In genomic region chr3:185172086-185173049, GRCh38 we compare ENCODE assay signal across 33 cellular contexts. TPM values are rescaled to one million over a fixed set of nuclear protein-coding genes. Genes with fewer than 3 reads are reported as not detected.
DNase-seq lines count a peak whose midpoint lies in the region; ATAC-seq, FAIRE-seq and TF ChIP-seq lines count a peak whose summit lies in the region.
"Had no signal": no experiment of that assay in that cellular context is flagged by ENCODE, and none has a peak within 500 bp of the region (broad histone marks: within the 10 kb centered on the region; RNA-seq: fewer than 3 reads in every experiment).

No MANE protein-coding gene starts in this region.

- no peak for TF ChIP-seq RAD21 in GM12878 (IDR thresholded peaks at IDR 0.05; ENCODE audit: insufficient read depth, low read depth, low read length)

- no peak overlapping the region for H3K27ac ChIP-seq in GM12878 (ENCODE audit: control insufficient read depth, insufficient read depth)
- no peak overlapping the region for H3K27ac ChIP-seq in neural progenitor cell
- H3K27ac ChIP-seq: ascending aorta, BLaER1, cardiac muscle cell, esophagus squamous epithelium, testis had no signal

- POLR2A ChIA-PET in GM12878 (lab: Charles Lee): interaction anchor here (0.6 kb wide), 1 partner anchor 295 kb away, joined by 3 read pairs; no protein-coding TSS in a partner anchor

- peaks cover 20% of the 10 kb centered on the region for H3K4me1 Mint-ChIP-seq in neural progenitor cell

- H3K36me3 Mint-ChIP-seq in neural progenitor cell: no peaks in the 10 kb centered on the region
- H3K36me3 Mint-ChIP-seq: activated naive CD8-positive, alpha-beta T cell treated with anti-CD3 and anti-CD28 coated beads, Interleukin-2, amount 10 ng/mL, durations not matched to agents 7 days and 5 days had no signal

- H3K36me3 ChIP-seq in GM12878 (ENCODE audit: control insufficient read depth in 2 of 2, insufficient read depth in 2 of 2, low read length in 1 of 2) (no peaks in the 10 kb centered on the region), neural progenitor cell (no peaks in the 10 kb centered on the region)
- H3K36me3 ChIP-seq: ascending aorta, BLaER1, cardiac muscle cell, esophagus squamous epithelium had no signal

- no peak overlapping the region for H3K4me3 Mint-ChIP-seq in neural progenitor cell
- H3K4me3 Mint-ChIP-seq: activated naive CD8-positive, alpha-beta T cell treated with anti-CD3 and anti-CD28 coated beads, Interleukin-2, amount 10 ng/mL, durations not matched to agents 7 days and 5 days had no signal

- SMC1A ChIA-PET in GM12878 (lab: Charles Lee; ENCODE audit: uncharacterized antibody, unreplicated experiment): interaction anchor here (0.8 to 1.9 kb wide), 4 partner anchors 7 to 207 kb away, joined by 3 to 5 read pairs (median 4); no protein-coding TSS in a partner anchor

- peak; percentile 54 for DNase-seq in Ammon's horn (ENCODE audit: low spot score)
- peak; percentile 52 for DNase-seq in HT1080 (ENCODE audit: low read depth)
- peak; percentile 30 for DNase-seq in GM12878 (ENCODE audit: low read depth, low spot score)
- peak; percentile 21 for DNase-seq in neural progenitor cell (ENCODE audit: low spot score)
- no peak for DNase-seq in stimulated activated CD4-positive, alpha-beta T cell treated with anti-CD3 and anti-CD28 coated beads, Interleukin-12 subunit alpha, Interleukin-12 subunit beta, amount 100 ng/mL, for 4 hours
- DNase-seq in NCI-H526 (lab: John Stamatoyannopoulos, UW): no peak
- DNase-seq in NCI-H345 (lab: John Stamatoyannopoulos, UW): no peak
- DNase-seq in SKM-1 (lab: John Stamatoyannopoulos, UW; ENCODE audit: unreplicated experiment): no peak
- DNase-seq: activated CD4-positive, alpha-beta T cell treated with anti-CD3 and anti-CD28 coated beads for 48 hours; activated CD8-positive, alpha-beta memory T cell treated with anti-CD3 and anti-CD28 coated beads for 24 hours; activated effector memory CD4-positive, alpha-beta T cell treated with anti-CD3 and anti-CD28 coated beads, Interleukin-2, amount 50 U/mL, for 16 hours; activated naive CD8-positive, alpha-beta T cell treated with anti-CD3 and anti-CD28 coated beads, Interleukin-2, amount 10 ng/mL, durations not matched to agents 7 days and 5 days; Caco-2; cortex of kidney; esophagus squamous epithelium; foreskin melanocyte; GDM1; Kasumi-1; left cardiac atrium; mesenchymal stem cell; NCI-H1048; NCI-H1694 treated with DMSO at 0.1 percent for 48 hours; NCI-H2171; NCI-H524 treated with DMSO at 0.1 percent for 48 hours; occipital lobe; stimulated activated naive CD8-positive, alpha-beta T cell treated with anti-CD3 and anti-CD28 coated beads, Interleukin-15, Interleukin-2, amounts not matched to agents 100 U/mL and 50 U/mL, for 24 hours; T-helper 2 cell; testis had no signal

- H3F3A ChIP-seq in neural progenitor cell (ENCODE audit: low read depth): no peaks in the 10 kb centered on the region

- H3K4me3 ChIP-seq in GM12878 (no peak overlapping the region), neural progenitor cell (no peak overlapping the region)
- H3K4me3 ChIP-seq: ascending aorta, BLaER1, cardiac muscle cell, esophagus squamous epithelium, testis had no signal

- FAIRE-seq in GM12878 (lab: Jason Lieb, UNC): no peak

- H3K9me3 ChIP-seq in GM12878 (replicated peaks; ENCODE audit: control insufficient read depth, insufficient read depth, low read length): no peaks in the 10 kb centered on the region
- no peaks in the 10 kb centered on the region for H3K9me3 ChIP-seq in neural progenitor cell (ENCODE audit: low read depth)
- H3K9me3 ChIP-seq: ascending aorta, BLaER1, Caco-2, esophagus squamous epithelium, testis had no signal

- H3K9me3 Mint-ChIP-seq in neural progenitor cell: no peaks in the 10 kb centered on the region
- H3K9me3 Mint-ChIP-seq: activated naive CD8-positive, alpha-beta T cell treated with anti-CD3 and anti-CD28 coated beads, Interleukin-2, amount 10 ng/mL, durations not matched to agents 7 days and 5 days had no signal

- H2AFZ ChIP-seq in GM12878 (ENCODE audit: control insufficient read depth, low read depth, low read length) (peak overlapping the region; percentile 49), neural progenitor cell (replicated peaks) (no peak overlapping the region)

- BruUV-seq in GM12878 (replicated peaks; lab: Mats Ljungman, UMichigan): no TSS peak

- no peak for TF ChIP-seq CTCF in GM12878 (IDR thresholded peaks at IDR 0.05 in 2 of 3, conservative IDR thresholded peaks at IDR 0.05 in 1 of 3; ENCODE audit: control insufficient read depth in 2 of 3, extremely low read depth in 1 of 3, insufficient read depth in 1 of 3, low read depth in 3 of 3, low read length in 3 of 3)
- no peak for TF ChIP-seq CTCF in neural progenitor cell (IDR thresholded peaks at IDR 0.05)

- H3K27me3 Mint-ChIP-seq in neural progenitor cell (ENCODE audit: insufficient read depth, low read depth): peaks cover 6% of the 10 kb centered on the region

- H3K27me3 ChIP-seq in GM12878 (replicated peaks in 1 of 2; ENCODE audit: control insufficient read depth in 2 of 2, insufficient read depth in 2 of 2, low read length in 1 of 2): no peaks in the 10 kb centered on the region
- H3K27me3 ChIP-seq in neural progenitor cell: no peaks in the 10 kb centered on the region
- H3K27me3 ChIP-seq: ascending aorta, BLaER1, cardiac muscle cell, esophagus squamous epithelium, testis had no signal

- TF ChIP-seq EP300 in GM12878 (IDR thresholded peaks at IDR 0.05; ENCODE audit: borderline replicate concordance in 1 of 2, control insufficient read depth in 1 of 2, low read depth in 2 of 2, low read length in 2 of 2): no peak

- 49% methylated on average over 11 of the region's 11 CpGs for WGBS in GM12878 (ENCODE audit: insufficient coverage, insufficient replicate concordance, low lambda C conversion rate, missing lambda C conversion rate)

- H3K9ac ChIP-seq in GM12878 (ENCODE audit: control insufficient read depth, insufficient read depth, low read length) (no peak overlapping the region), neural progenitor cell (no peak overlapping the region)
- H3K9ac ChIP-seq: BLaER1 had no signal

- intact Hi-C loops in GM12878 (cut with micrococcal nuclease; ENCODE audit: unreplicated experiment): no loop called here

- CTCF ChIA-PET in GM12878 (lab: Yijun Ruan, JAX): interaction anchor here (0.6 to 1.9 kb wide), 3 partner anchors 44 to 136 kb away, joined by 3 to 6 read pairs (median 4); no protein-coding TSS in a partner anchor

- H3K27ac Mint-ChIP-seq in neural progenitor cell: no peak overlapping the region
- H3K27ac Mint-ChIP-seq: activated naive CD8-positive, alpha-beta T cell treated with anti-CD3 and anti-CD28 coated beads, Interleukin-2, amount 10 ng/mL, durations not matched to agents 7 days and 5 days had no signal

- H3K4me1 ChIP-seq in GM12878 (ENCODE audit: control insufficient read depth, insufficient read depth, low read length) (peaks cover 21% of the 10 kb centered on the region), neural progenitor cell (peaks cover 9% of the 10 kb centered on the region)
- H3K4me1 ChIP-seq: ascending aorta, esophagus squamous epithelium had no signal

- no peak for ATAC-seq in GM12878
- ATAC-seq: left cardiac atrium; SK-N-SH treated with all-trans-retinoic acid at 6 μM for 48 hours; stimulated activated naive CD8-positive, alpha-beta T cell treated with anti-CD3 and anti-CD28 coated beads, Interleukin-15, Interleukin-2, amounts not matched to agents 100 U/mL and 50 U/mL, for 24 hours had no signal

- H3K4me2 ChIP-seq in GM12878 (ENCODE audit: control insufficient read depth, insufficient read depth): no peak overlapping the region
- H3K4me2 ChIP-seq in neural progenitor cell: no peak overlapping the region
- H3K4me2 ChIP-seq: BLaER1 had no signal

- RAD21 ChIA-PET in GM12878 (lab: Charles Lee; ENCODE audit: unreplicated experiment): interaction anchor here (1.5 kb wide), 1 partner anchor 136 kb away, joined by 4 read pairs; no protein-coding TSS in a partner anchor

- TF ChIP-seq POLR2A in GM12878 (IDR thresholded peaks at IDR 0.05; ENCODE audit: low read depth, low read length): no peak

- H3K79me2 ChIP-seq in GM12878 (ENCODE audit: control insufficient read depth, insufficient read depth, low read length) (no peaks in the 10 kb centered on the region), neural progenitor cell (ENCODE audit: low read depth) (no peaks in the 10 kb centered on the region)

- H4K20me1 ChIP-seq in GM12878 (ENCODE audit: control insufficient read depth, insufficient read depth) (no peaks in the 10 kb centered on the region), neural progenitor cell (ENCODE audit: low read depth) (no peaks in the 10 kb centered on the region)
- H4K20me1 ChIP-seq: BLaER1 had no signal

- in situ Hi-C loops in GM12878 (cut with MboI): no loop called here

TF ChIP-seq in GM12878, 131 proteins besides CTCF, POLR2A, EP300 and RAD21 (continues in another document):
- no peak for TF ChIP-seq DPF2 (IDR thresholded peaks at IDR 0.05)
- peak; percentile 53; the same call in 1 of the 2 replicates for TF ChIP-seq SPI1 (IDR thresholded peaks at IDR 0.05; ENCODE audit: borderline replicate concordance, insufficient read depth, low read depth, low read length)
- TF ChIP-seq TCF3 (IDR thresholded peaks at IDR 0.05; ENCODE audit: borderline replicate concordance, insufficient read depth, low read depth, low read length): no peak
- no peak for TF ChIP-seq EZH2 (IDR thresholded peaks at IDR 0.05; ENCODE audit: borderline replicate concordance, control insufficient read depth, low read depth, low read length)

RNA-seq across cellular contexts. Expression of gene C3orf70, which starts 19.5 kb away (rescaled TPM):
- 1.7 and 2.6 TPM in 2 replicates for total RNA-seq in HT1080 (2014; rRNA removed; shearing (Covaris generic))
- 2.5 and 2.6 TPM in 2 replicates for polyA plus RNA-seq in HT1080 (2015; cell fraction: cytosol; rRNA removed)
- polyA plus RNA-seq in HT1080 (2015; cell fraction: nucleus; rRNA removed): 1.8 and 2.1 TPM in 2 replicates
- not detected in 2 replicates for total RNA-seq in GM12878 (2013; cell fraction: nucleolus; rRNA removed)
- not detected in 2 replicates for total RNA-seq in GM12878 (2014; rRNA removed)
- total RNA-seq in GM12878 (2014; rRNA removed; fragmentation: Illumina TruSeq; extraction: Trizol): 0.04 TPM in 1 of 2 replicates, not detected in the other
- 0.05 TPM in 1 of 2 replicates, not detected in the other for total RNA-seq in GM12878 (2021)
- polyA plus RNA-seq in GM12878 (2011; ENCODE audit: low read depth): 0.07 TPM
- not detected in 2 replicates for polyA plus RNA-seq in GM12878 (2011; rRNA removed)
- polyA plus RNA-seq in GM12878 (2011; cell fraction: cytosol; rRNA removed): not detected in 2 replicates
- polyA plus RNA-seq in GM12878 (2011; cell fraction: nucleus; rRNA removed): not detected in 2 replicates
- polyA plus RNA-seq in GM12878 (2012): 0.03 and 0.10 TPM in 2 replicates
- 0.03 TPM in 1 of 2 replicates, not detected in the other for polyA plus RNA-seq in GM12878 (2014; fragmentation: Illumina TruSeq; extraction: Trizol)
- not detected for polyA plus RNA-seq in GM12878 (2014; fragmentation: Nextera tagmentation; extraction: Ambion mirVana)
- 0.03 TPM in 1 of 2 replicates, not detected in the other for polyA plus RNA-seq in GM12878 (2014; rRNA removed)
- not detected for polyA plus RNA-seq in GM12878 (2016; fragmentation: Nextera tagmentation; extraction: Ambion mirVana)
- not detected in 2 replicates for polyA minus RNA-seq in GM12878 (2011; rRNA and poly(A)+ RNA removed)
- polyA minus RNA-seq in GM12878 (2011; cell fraction: cytosol; rRNA and poly(A)+ RNA removed): not detected in 2 replicates
- polyA minus RNA-seq in GM12878 (2011; cell fraction: nucleus; rRNA and poly(A)+ RNA removed): not detected in 2 replicates
- total RNA-seq in neural progenitor cell (ENCODE audit: low replicate concordance): 4.7 and 4.8 TPM in 2 replicates
- total RNA-seq: activated naive CD8-positive, alpha-beta T cell treated with anti-CD3 and anti-CD28 coated beads, Interleukin-2, amount 10 ng/mL, durations not matched to agents 7 days and 5 days; OCI-LY7 had no signal

Comparison
In these comparisons a context has a peak if more than half of its experiments do, and no peak if none do; other contexts are left out.
1. DNase-seq: peak in Ammon's horn (single experiment), HT1080 (single experiment), GM12878 (single experiment) and neural progenitor cell (single experiment); none in stimulated activated CD4-positive, alpha-beta T cell treated with anti-CD3 and anti-CD28 coated beads, Interleukin-12 subunit alpha, Interleukin-12 subunit beta, amount 100 ng/mL, for 4 hours (single experiment), NCI-H526 (0 of 2), NCI-H345 (single experiment) and SKM-1 (single experiment).